20 cellular contexts compared by ENCODE assay signal in genomic region chr1:218362418-218363076, GRCh38. TPM values are rescaled to one million over a fixed set of nuclear protein-coding genes. Genes with fewer than 3 reads are reported as not detected.
A peak's percentile ranks its signal among the peaks of the same experiment; 100 is the strongest.
DNase-seq lines count a peak whose midpoint lies in the region; ATAC-seq, FAIRE-seq and TF ChIP-seq lines count a peak whose summit lies in the region.
"Had no signal": no experiment of that assay in that cellular context is flagged by ENCODE, and none has a peak within 500 bp of the region (broad histone marks: within the 10 kb centered on the region; RNA-seq: fewer than 3 reads in every experiment).

No MANE protein-coding gene starts in this region.

- CTCF ChIA-PET in A549 (lab: Yijun Ruan, JAX), result interaction anchor here (1.2 to 1.6 kb wide), 3 partner anchors 10 to 33 kb away, joined by 3 to 4 read pairs (median 3); no protein-coding TSS in a partner anchor

- H3K9me3 ChIP-seq in A549, result no peaks in the 10 kb centered on the region
- no peaks in the 10 kb centered on the region for H3K9me3 ChIP-seq in SJCRH30 (replicated peaks)
- no peaks in the 10 kb centered on the region for H3K9me3 ChIP-seq in gastroesophageal sphincter
- H3K9me3 ChIP-seq in gastrocnemius medialis, result no peaks in the 10 kb centered on the region
- H3K9me3 ChIP-seq: BLaER1 treated with 17β-estradiol and CSF1 and Interleukin-3, amounts not matched to agents 10 nM and 100 nM had no signal

- H3K27me3 ChIP-seq in SJCRH30 (no peaks in the 10 kb centered on the region), gastroesophageal sphincter (no peaks in the 10 kb centered on the region), gastrocnemius medialis (no peaks in the 10 kb centered on the region)

- WGBS in A549 (ENCODE audit: missing lambda C conversion rate), result 75% methylated on average over 5 of the region's 5 CpGs
- WGBS in gastroesophageal sphincter (ENCODE audit: low coverage in 1 of 2), 2 donors, result 38 to 55% methylated on average over 5 of the region's 5 CpGs

- no peak for FAIRE-seq in A549 (lab: Jason Lieb, UNC)
- FAIRE-seq: A204.1, G401.6, GM12878, RCC 7860 had no signal

- DNase-seq in A549 (ENCODE audit: low read depth in 1 of 2, low spot score in 1 of 2), result no peak
- DNase-seq in SJCRH30, result no peak
- no peak for DNase-seq in gastrocnemius medialis
- DNase-seq in NCI-H1436 (lab: John Stamatoyannopoulos, UW), result no peak
- no peak for DNase-seq in SKM-1 treated with dmso at 0.1 percent for 144 hours (lab: John Stamatoyannopoulos, UW; ENCODE audit: unreplicated experiment)
- DNase-seq: CD8-positive, alpha-beta memory T cell; DND-41; GOT3; NCI-H1092; NCI-H2227 treated with DMSO at 0.1 percent for 48 hours; SHP77 had no signal

- POLR2A ChIA-PET in A549 (lab: Yijun Ruan, JAX), result no interaction called here

- TF ChIP-seq RAD21 in A549 (conservative IDR thresholded peaks at IDR 0.05 in 1 of 2, IDR thresholded peaks at IDR 0.05 in 1 of 2), result no peak

- TF ChIP-seq CTCF in A549 (IDR thresholded peaks at IDR 0.05) (no peak), gastroesophageal sphincter (IDR thresholded peaks at IDR 0.05) (no peak), gastrocnemius medialis (IDR thresholded peaks at IDR 0.05 in 4 of 5, conservative IDR thresholded peaks at IDR 0.05 in 1 of 5) (no peak)

- ATAC-seq in A549 (no peak), gastroesophageal sphincter (no peak), gastrocnemius medialis (no peak), HG03378 (IDR thresholded peaks at IDR 0.05; ENCODE audit: unreplicated experiment) (no peak), GM21360 (IDR thresholded peaks at IDR 0.05; ENCODE audit: unreplicated experiment) (no peak)
- ATAC-seq: GM12878 had no signal

- H3K4me2 ChIP-seq in A549, result 0 out of 3 replicates have a peak overlapping the region, but pooled peaks have one; percentile 1
- H3K4me2 ChIP-seq: BLaER1 treated with 17β-estradiol and CSF1 and Interleukin-3, amounts not matched to agents 10 nM and 100 nM; KMS-11 had no signal

- H3K27ac ChIP-seq in A549 (peak overlapping the region; percentile 83 to 90), SJCRH30 (peak overlapping the region; percentile 35), gastroesophageal sphincter (peak overlapping the region; percentile 45 to 76 (median 70)), gastrocnemius medialis (peak overlapping the region; percentile 51 to 80 (median 75))
- H3K27ac ChIP-seq: BLaER1 treated with 17β-estradiol and CSF1 and Interleukin-3, amounts not matched to agents 10 nM and 100 nM; KMS-11 had no signal

- TF ChIP-seq EP300 in A549 (IDR thresholded peaks at IDR 0.05), result no peak
- no peak for TF ChIP-seq EP300 in gastroesophageal sphincter (IDR thresholded peaks at IDR 0.05)

- TF ChIP-seq POLR2A in A549 (IDR thresholded peaks at IDR 0.05; ENCODE audit: low read length) (no peak), gastroesophageal sphincter (IDR thresholded peaks at IDR 0.05) (no peak), gastrocnemius medialis (IDR thresholded peaks at IDR 0.05) (no peak)

- H3K4me3 ChIP-seq in A549, result no peak overlapping the region
- H3K4me3 ChIP-seq in SJCRH30, result no peak overlapping the region
- no peak overlapping the region for H3K4me3 ChIP-seq in gastroesophageal sphincter
- H3K4me3 ChIP-seq in gastrocnemius medialis, result no peak overlapping the region
- H3K4me3 ChIP-seq: BLaER1 treated with 17β-estradiol and CSF1 and Interleukin-3, amounts not matched to agents 10 nM and 100 nM; GM12878 had no signal

- H3K4me1 ChIP-seq in A549 (peaks cover 91% of the 10 kb centered on the region), SJCRH30 (peaks cover 23% of the 10 kb centered on the region), gastroesophageal sphincter (peaks cover 12 to 66% (median 12%) of the 10 kb centered on the region in 3 donors), gastrocnemius medialis (peaks cover 56 to 68% of the 10 kb centered on the region in 2 donors)

- intact Hi-C loops in gastrocnemius medialis (cut with DNase I; ENCODE audit: low total_unique reads), result no loop called here

- in situ Hi-C loops in gastrocnemius medialis (cut with MboI; ENCODE audit: low sequenced_read_pairs in 4 of 4), result loop anchor here in 1 of 4 donors (25.0 kb wide), 1 partner anchor 100 kb away; no protein-coding TSS in a partner anchor

- H3K36me3 ChIP-seq in SJCRH30 (peaks cover 2% of the 10 kb centered on the region), gastroesophageal sphincter (no peaks in the 10 kb centered on the region), gastrocnemius medialis (no peaks in the 10 kb centered on the region)
- H3K36me3 ChIP-seq: BLaER1 treated with 17β-estradiol and CSF1 and Interleukin-3, amounts not matched to agents 10 nM and 100 nM had no signal

TF ChIP-seq in A549, 52 proteins besides CTCF, POLR2A, EP300 and RAD21:
- TF ChIP-seq MAFK (IDR thresholded peaks at IDR 0.05; ENCODE audit: partially characterized antibody) (peak; percentile 71), KDM5A (IDR thresholded peaks at IDR 0.05) (no peak)

RNA-seq across cellular contexts. Expression of gene TGFB2, which starts 17.4 kb away (rescaled TPM):
- 65.8 and 67.6 TPM in 2 replicates for polyA plus RNA-seq in A549 (2011; rRNA removed)
- 7.8 and 9.4 TPM in 2 replicates for polyA plus RNA-seq in A549 (2012; cell fraction: cytosol; rRNA removed)
- 9.4 and 13.3 TPM in 2 replicates for polyA plus RNA-seq in A549 (2012; cell fraction: nucleus; rRNA removed)
- 29.7 to 40.6 TPM (median 34.0 TPM) in 3 replicates for polyA plus RNA-seq in A549 (2017; fragmentation: RNase III; extraction: RNeasy Plus Mini Kit Qiagen cat#74134 plus additional on column Dnase treatment)
- polyA minus RNA-seq in A549 (2011; rRNA and poly(A)+ RNA removed), result 33.4 and 43.9 TPM in 2 replicates
- total RNA-seq in SJCRH30 (2014; rRNA removed; shearing (Covaris generic)), result 22.1 and 24.4 TPM in 2 replicates
- 1 to 10 TPM; 3.3 to 9.4 (median 6.8) TPM for total RNA-seq in gastroesophageal sphincter
- 1 to 10 TPM in 1 of 4 donors, under 1 TPM in 3; 0.56 to 2.3 (median 0.86) TPM for total RNA-seq in gastrocnemius medialis
- total RNA-seq: CD8-positive, alpha-beta memory T cell had no signal
- polyA plus RNA-seq: CD8-positive, alpha-beta memory T cell had no signal

Comparison
In these comparisons a context has a peak if more than half of its experiments do, and no peak if none do; other contexts are left out.
1. H3K27ac ChIP-seq: peak in every context shown above with its lines; median percentile 86 in A549; 75 in gastrocnemius medialis; 70 in gastroesophageal sphincter; 35 in SJCRH30.